Comparison of ENCODE assay signal across 8 cellular contexts in genomic region chr1:228084325-228084724, GRCh38. TPM values are rescaled to one million over a fixed set of nuclear protein-coding genes. Genes with fewer than 3 reads are reported as not detected.
DNase-seq lines count a peak whose midpoint lies in the region; ATAC-seq, FAIRE-seq and TF ChIP-seq lines count a peak whose summit lies in the region.

No MANE protein-coding gene starts in this region.

- no peaks in the 10 kb centered on the region for H3K27me3 Mint-ChIP-seq in activated CD8-positive, alpha-beta memory T cell treated with anti-CD3 and anti-CD28 coated beads, Interleukin-2, amount 10 ng/mL, durations not matched to agents 7 days and 5 days
- no peaks in the 10 kb centered on the region for H3K27me3 Mint-ChIP-seq in activated CD8-positive, alpha-beta T cell treated with anti-CD3 and anti-CD28 coated beads, Interleukin-2, amount 10 ng/mL, durations not matched to agents 7 days and 5 days (ENCODE audit: low read depth)

- FAIRE-seq in H54 (lab: Jason Lieb, UNC) = no peak

- no peak for TF ChIP-seq CTCF in left ventricle myocardium inferior (IDR thresholded peaks at IDR 0.05; ENCODE audit: borderline replicate concordance)

- no peaks in the 10 kb centered on the region for H3K36me3 ChIP-seq in left ventricle myocardium inferior

- no peaks in the 10 kb centered on the region for H3K27me3 ChIP-seq in left ventricle myocardium inferior (ENCODE audit: low read depth)

- TF ChIP-seq POLR2A in H54 (IDR thresholded peaks at IDR 0.05; ENCODE audit: low read depth, low read length) = no peak

- no peak for ATAC-seq in activated CD8-positive, alpha-beta memory T cell treated with anti-CD3 and anti-CD28 coated beads, Interleukin-2, amount 10 ng/mL, durations not matched to agents 7 days and 5 days
- ATAC-seq in activated CD8-positive, alpha-beta T cell treated with anti-CD3 and anti-CD28 coated beads, Interleukin-2, amount 10 ng/mL, durations not matched to agents 7 days and 5 days = no peak

- H3K4me1 ChIP-seq in left ventricle myocardium inferior = peaks cover 83% of the 10 kb centered on the region

- H3K4me3 Mint-ChIP-seq in activated CD8-positive, alpha-beta memory T cell treated with anti-CD3 and anti-CD28 coated beads, Interleukin-2, amount 10 ng/mL, durations not matched to agents 7 days and 5 days = peak overlapping the region; percentile 99
- peak overlapping the region; percentile 94 for H3K4me3 Mint-ChIP-seq in activated CD8-positive, alpha-beta T cell treated with anti-CD3 and anti-CD28 coated beads, Interleukin-2, amount 10 ng/mL, durations not matched to agents 7 days and 5 days

- peak overlapping the region; percentile 99 for H3K27ac ChIP-seq in left ventricle myocardium inferior (replicated peaks)
- peak overlapping the region in 18 of 21 experiments; percentile 93 to 100 (median 99) for H3K27ac ChIP-seq in skin epidermis

- DNase-seq in activated CD8-positive, alpha-beta memory T cell treated with anti-CD3 and anti-CD28 coated beads, Interleukin-2, amount 10 ng/mL, durations not matched to agents 7 days and 5 days = no peak
- no peak for DNase-seq in activated CD8-positive, alpha-beta memory T cell treated with anti-CD3 and anti-CD28 coated beads for 24 hours
- no peak for DNase-seq in activated CD8-positive, alpha-beta T cell treated with anti-CD3 and anti-CD28 coated beads, Interleukin-2, amount 10 ng/mL, durations not matched to agents 7 days and 5 days
- DNase-seq in left ventricle myocardium inferior (no peak), H54 (ENCODE audit: insufficient read length, low spot score) (no peak), NCI-H446 treated with DMSO at 0.1 percent for 48 hours (lab: John Stamatoyannopoulos, UW) (no peak), NCI-H1105 treated with DMSO at 0.1 percent for 48 hours (lab: John Stamatoyannopoulos, UW) (no peak)

- POLR2A ChIA-PET in activated CD8-positive, alpha-beta T cell treated with anti-CD3 and anti-CD28 coated beads, Interleukin-2, amount 10 ng/mL, durations not matched to agents 7 days and 5 days (lab: Charles Lee) = interaction anchor here (1.2 to 3.3 kb wide), 3 partner anchors 17 to 81 kb away, joined by 4 to 25 read pairs (median 23); partner anchors contain the start of gene IBA57

- H3K36me3 Mint-ChIP-seq in activated CD8-positive, alpha-beta memory T cell treated with anti-CD3 and anti-CD28 coated beads, Interleukin-2, amount 10 ng/mL, durations not matched to agents 7 days and 5 days = peaks cover 43% of the 10 kb centered on the region
- peaks cover 55% of the 10 kb centered on the region for H3K36me3 Mint-ChIP-seq in activated CD8-positive, alpha-beta T cell treated with anti-CD3 and anti-CD28 coated beads, Interleukin-2, amount 10 ng/mL, durations not matched to agents 7 days and 5 days (ENCODE audit: low read depth)

- H3K4me3 ChIP-seq in left ventricle myocardium inferior (peak overlapping the region; percentile 100), skin epidermis (peak overlapping the region; percentile 64 to 97 (median 91))

- CTCF ChIA-PET in activated CD8-positive, alpha-beta memory T cell treated with anti-CD3 and anti-CD28 coated beads, Interleukin-2, amount 10 ng/mL, durations not matched to agents 7 days and 5 days (lab: Charles Lee) = interaction anchor here (1.2 kb wide), 1 partner anchor 59 kb away, joined by 3 read pairs; no protein-coding TSS in a partner anchor
- CTCF ChIA-PET in activated CD8-positive, alpha-beta T cell treated with anti-CD3 and anti-CD28 coated beads, Interleukin-2, amount 10 ng/mL, durations not matched to agents 7 days and 5 days (lab: Charles Lee) = interaction anchor here (0.8 to 1.5 kb wide), 3 partner anchors 18 to 417 kb away, joined by 3 to 4 read pairs (median 4); partner anchors contain the start of gene IBA57

- no peaks in the 10 kb centered on the region for H3K9me3 Mint-ChIP-seq in activated CD8-positive, alpha-beta memory T cell treated with anti-CD3 and anti-CD28 coated beads, Interleukin-2, amount 10 ng/mL, durations not matched to agents 7 days and 5 days (ENCODE audit: low read depth)
- H3K9me3 Mint-ChIP-seq in activated CD8-positive, alpha-beta T cell treated with anti-CD3 and anti-CD28 coated beads, Interleukin-2, amount 10 ng/mL, durations not matched to agents 7 days and 5 days (ENCODE audit: insufficient read depth) = no peaks in the 10 kb centered on the region

- intact Hi-C loops in left ventricle myocardium inferior (cut with micrococcal nuclease) = no loop called here

- H3K9me3 ChIP-seq in left ventricle myocardium inferior (replicated peaks) = no peaks in the 10 kb centered on the region

- H3K27ac Mint-ChIP-seq in activated CD8-positive, alpha-beta memory T cell treated with anti-CD3 and anti-CD28 coated beads, Interleukin-2, amount 10 ng/mL, durations not matched to agents 7 days and 5 days = peak overlapping the region; percentile 97
- peak overlapping the region; percentile 98 for H3K27ac Mint-ChIP-seq in activated CD8-positive, alpha-beta T cell treated with anti-CD3 and anti-CD28 coated beads, Interleukin-2, amount 10 ng/mL, durations not matched to agents 7 days and 5 days

- peaks cover 59% of the 10 kb centered on the region for H3K4me1 Mint-ChIP-seq in activated CD8-positive, alpha-beta memory T cell treated with anti-CD3 and anti-CD28 coated beads, Interleukin-2, amount 10 ng/mL, durations not matched to agents 7 days and 5 days
- H3K4me1 Mint-ChIP-seq in activated CD8-positive, alpha-beta T cell treated with anti-CD3 and anti-CD28 coated beads, Interleukin-2, amount 10 ng/mL, durations not matched to agents 7 days and 5 days (ENCODE audit: low read depth) = peaks cover 58% of the 10 kb centered on the region

RNA-seq across cellular contexts. Expression of gene ARF1, which starts 1.8 kb away (rescaled TPM):
- 100 to 1,000 TPM; 313 to 344 TPM for total RNA-seq in activated CD8-positive, alpha-beta memory T cell treated with anti-CD3 and anti-CD28 coated beads, Interleukin-2, amount 10 ng/mL, durations not matched to agents 7 days and 5 days
- total RNA-seq in activated CD8-positive, alpha-beta T cell treated with anti-CD3 and anti-CD28 coated beads, Interleukin-2, amount 10 ng/mL, durations not matched to agents 7 days and 5 days = 100 to 1,000 TPM; 313 to 322 TPM
- total RNA-seq in left ventricle myocardium inferior = 294 TPM

RNA-seq across cellular contexts. Expression of gene C1orf35, which starts 18.8 kb away (rescaled TPM):
- total RNA-seq in activated CD8-positive, alpha-beta memory T cell treated with anti-CD3 and anti-CD28 coated beads, Interleukin-2, amount 10 ng/mL, durations not matched to agents 7 days and 5 days = 10 to 100 TPM; 24.1 to 27.0 TPM
- 10 to 100 TPM; 24.7 to 25.6 TPM for total RNA-seq in activated CD8-positive, alpha-beta T cell treated with anti-CD3 and anti-CD28 coated beads, Interleukin-2, amount 10 ng/mL, durations not matched to agents 7 days and 5 days
- total RNA-seq in left ventricle myocardium inferior = 7.1 TPM

RNA-seq across cellular contexts. Expression of gene MRPL55, which starts 24.8 kb away (rescaled TPM):
- total RNA-seq in activated CD8-positive, alpha-beta memory T cell treated with anti-CD3 and anti-CD28 coated beads, Interleukin-2, amount 10 ng/mL, durations not matched to agents 7 days and 5 days = 10 to 100 TPM; 51.9 to 56.4 TPM
- 10 to 100 TPM; 51.1 to 60.7 TPM for total RNA-seq in activated CD8-positive, alpha-beta T cell treated with anti-CD3 and anti-CD28 coated beads, Interleukin-2, amount 10 ng/mL, durations not matched to agents 7 days and 5 days
- 51.0 TPM for total RNA-seq in left ventricle myocardium inferior

RNA-seq across cellular contexts. Expression of gene GUK1, which starts 55.8 kb away (rescaled TPM):
- total RNA-seq in activated CD8-positive, alpha-beta memory T cell treated with anti-CD3 and anti-CD28 coated beads, Interleukin-2, amount 10 ng/mL, durations not matched to agents 7 days and 5 days = 100 to 1,000 TPM; 262 to 325 TPM
- total RNA-seq in activated CD8-positive, alpha-beta T cell treated with anti-CD3 and anti-CD28 coated beads, Interleukin-2, amount 10 ng/mL, durations not matched to agents 7 days and 5 days = 100 to 1,000 TPM; 339 to 344 TPM
- 150 TPM for total RNA-seq in left ventricle myocardium inferior
